8 cellular contexts compared by ENCODE assay signal in the genomic region with DNA sequence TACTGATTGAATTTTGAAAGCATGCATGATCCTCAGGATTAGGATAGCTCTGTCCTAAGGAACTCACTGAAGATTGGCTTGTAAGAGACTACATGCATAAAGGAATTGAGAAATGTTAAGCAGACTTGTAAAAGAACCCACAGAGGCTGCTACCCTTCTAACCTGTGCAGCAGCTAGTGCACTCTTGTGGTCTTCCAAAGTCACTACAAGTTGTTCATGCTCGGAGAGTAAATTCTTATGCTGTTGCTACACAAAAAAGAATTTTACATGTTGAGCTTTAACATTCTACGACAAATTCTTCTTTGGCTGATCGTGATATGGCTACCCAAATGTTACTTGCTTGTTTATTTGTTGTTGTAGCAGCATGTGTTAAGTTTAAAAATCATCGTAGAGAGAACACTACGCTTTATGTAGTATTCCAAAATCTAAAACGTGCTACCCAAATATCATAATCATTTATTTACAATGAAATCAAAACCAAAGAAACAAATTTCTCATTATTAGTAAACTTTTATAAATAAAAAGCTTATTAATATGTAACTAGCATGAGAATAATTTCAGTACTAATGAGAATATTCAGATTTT. TPM values are rescaled to one million over a fixed set of nuclear protein-coding genes. Genes with fewer than 3 reads are reported as not detected.
DNase-seq lines count a peak whose midpoint lies in the region; ATAC-seq and TF ChIP-seq lines count a peak whose summit lies in the region.

No MANE protein-coding gene starts in this region.

- no peaks in the 10 kb centered on the region for H3K9me3 ChIP-seq in neuronal stem cell (replicated peaks in 1 of 2; ENCODE audit: control insufficient read depth in 2 of 2, insufficient read depth in 1 of 2, low read depth in 1 of 2, low read length in 2 of 2)

- H3K4me3 ChIP-seq in GM12875 (ENCODE audit: low read depth, low read length) (no peak overlapping the region), neuronal stem cell (ENCODE audit: low read length in 2 of 2) (no peak overlapping the region)

- no peak overlapping the region for H2AK5ac ChIP-seq in neuronal stem cell (ENCODE audit: low read depth, low read length)

- WGBS in neuronal stem cell (ENCODE audit: extremely low coverage in 2 of 2, insufficient read length in 2 of 2, insufficient replicate concordance in 1 of 2), 2 donors = no CpG with 5 or more reads among the region's 6 CpGs

- H3K79me1 ChIP-seq in neuronal stem cell (ENCODE audit: low read depth, low read length) = no peaks in the 10 kb centered on the region

- no peak overlapping the region for H2BK15ac ChIP-seq in neuronal stem cell (ENCODE audit: low read length)

- H3K27me3 ChIP-seq in neuronal stem cell (ENCODE audit: control insufficient read depth in 3 of 3, insufficient read depth in 3 of 3, low read depth in 1 of 3, low read length in 3 of 3) = no peaks in the 10 kb centered on the region

- H3K4me2 ChIP-seq in neuronal stem cell (ENCODE audit: insufficient read depth, low read length, poor library complexity, severe bottlenecking) = no peak overlapping the region

- H2BK5ac ChIP-seq in neuronal stem cell (ENCODE audit: low read length) = no peak overlapping the region

- no peak overlapping the region for H3K18ac ChIP-seq in neuronal stem cell (ENCODE audit: low read length)

- H4K8ac ChIP-seq in neuronal stem cell (ENCODE audit: low read depth, low read length) = no peak overlapping the region

- no peak overlapping the region for H4K91ac ChIP-seq in neuronal stem cell (ENCODE audit: low read depth, low read length, poor library complexity)

- 0 out of 2 replicates have a peak overlapping the region, but pooled peaks have one; percentile 16 for H3K27ac ChIP-seq in 22Rv1
- no peak overlapping the region for H3K27ac ChIP-seq in neuronal stem cell (replicated peaks; ENCODE audit: low read length)

- peak; percentile 82 for DNase-seq in NCI-H1105 treated with DMSO at 0.1 percent for 48 hours (lab: John Stamatoyannopoulos, UW)
- peak; percentile 55 for DNase-seq in SKM-1 treated with dmso at 0.1 percent for 144 hours (lab: John Stamatoyannopoulos, UW; ENCODE audit: unreplicated experiment)
- DNase-seq in foreskin melanocyte = peak; percentile 50
- DNase-seq in smooth muscle cell of the brain vasculature (ENCODE audit: low read depth, low spot score) = peak; percentile 24
- DNase-seq in neuronal stem cell (ENCODE audit: low spot score) = no peak

- peaks cover 5 to 46% of the 10 kb centered on the region in 2 donors for H3K36me3 ChIP-seq in neuronal stem cell (replicated peaks in 1 of 2; ENCODE audit: control insufficient read depth in 2 of 2, insufficient read depth in 2 of 2, low read length in 2 of 2)

- H2BK120ac ChIP-seq in neuronal stem cell (ENCODE audit: low read depth, low read length) = no peak overlapping the region

- no peak overlapping the region for H3K9ac ChIP-seq in neuronal stem cell (ENCODE audit: low read depth, low read length, poor library complexity)

- no peaks in the 10 kb centered on the region for H3K4me1 ChIP-seq in neuronal stem cell (ENCODE audit: control insufficient read depth in 2 of 2, insufficient read depth in 1 of 2, low read depth in 1 of 2, low read length in 2 of 2)

- H2AFZ ChIP-seq in neuronal stem cell (ENCODE audit: low read length) = no peak overlapping the region

- H3K14ac ChIP-seq in neuronal stem cell (ENCODE audit: low read length) = no peak overlapping the region

- TF ChIP-seq CTCF in 22Rv1 (IDR thresholded peaks at IDR 0.05) (peak; percentile 85), GM12875 (IDR thresholded peaks at IDR 0.05; ENCODE audit: borderline replicate concordance, insufficient read depth, low read depth, low read length) (peak; percentile 60; the same call in 1 of the 2 replicates)

- no peak overlapping the region for H2BK12ac ChIP-seq in neuronal stem cell (ENCODE audit: low read length)

- ATAC-seq in HG02642 (IDR thresholded peaks at IDR 0.05; ENCODE audit: poor library complexity, unreplicated experiment) = peak; percentile 78

- no peak overlapping the region for H3K4ac ChIP-seq in neuronal stem cell (ENCODE audit: low read length)

- no peak overlapping the region for H3K23ac ChIP-seq in neuronal stem cell (ENCODE audit: low read depth, low read length, poor library complexity)

RNA-seq across cellular contexts. Expression of a gene that starts 55.0 kb away (rescaled TPM):
- 20.5 TPM for polyA plus RNA-seq in neuronal stem cell (2013, experiment 1 of 2)
- 20.5 TPM for polyA plus RNA-seq in neuronal stem cell (2013, experiment 2 of 2)
